1 cellular context compared by ENCODE assay signal in the genomic region with DNA sequence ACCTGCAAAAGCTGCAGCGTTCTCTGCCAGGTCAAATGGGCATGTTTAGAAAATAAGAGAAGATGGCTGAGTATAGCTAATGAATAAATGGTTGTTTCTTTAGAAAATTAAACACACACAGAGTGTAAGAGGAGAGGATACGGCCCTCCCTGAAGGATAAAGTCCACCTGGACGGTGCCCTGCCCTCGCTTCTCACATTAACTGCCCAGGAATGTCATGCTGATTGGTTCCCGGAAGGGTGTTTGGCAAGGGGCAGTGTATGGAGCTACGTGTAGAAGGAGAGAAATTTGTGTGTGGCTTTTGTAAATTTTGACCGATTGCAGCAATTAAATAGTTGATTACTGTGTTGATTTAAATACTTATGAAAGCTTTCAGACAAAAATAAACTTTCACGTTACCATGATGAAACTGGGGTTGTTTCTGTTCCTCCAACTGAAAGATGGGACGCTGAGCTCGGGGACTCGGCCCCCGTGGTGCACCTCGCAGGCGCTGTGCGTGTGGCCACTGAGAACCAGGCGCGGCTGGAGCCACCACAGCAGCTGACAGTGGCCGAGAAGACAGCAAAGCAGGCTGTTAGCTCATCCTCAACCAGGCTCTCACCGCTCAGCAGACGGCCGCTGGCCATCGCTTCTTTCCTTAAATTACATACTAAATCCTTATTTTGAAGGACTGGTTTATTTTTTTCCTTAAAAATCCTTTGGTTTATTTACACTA.
TF ChIP-seq lines count a peak whose summit lies in the region.

No MANE protein-coding gene starts in this region.

TF ChIP-seq in WTC11, 78 proteins besides CTCF, POLR2A, EP300 and RAD21 (continued from another document):
- no peak for TF ChIP-seq ZNF532 (CRISPR knock-in tag; IDR thresholded peaks at IDR 0.05; ENCODE audit: borderline replicate concordance)
- no peak for TF ChIP-seq GABPB1 (CRISPR knock-in tag; IDR thresholded peaks at IDR 0.05)
- no peak for TF ChIP-seq ZNF138 (CRISPR knock-in tag; conservative IDR thresholded peaks at IDR 0.05)
- no peak for TF ChIP-seq ZMAT4 (CRISPR knock-in tag; IDR thresholded peaks at IDR 0.05)
- TF ChIP-seq SOX15 (CRISPR knock-in tag; IDR thresholded peaks at IDR 0.05) = no peak
- TF ChIP-seq CBFB (CRISPR knock-in tag; IDR thresholded peaks at IDR 0.05; ENCODE audit: low read depth) = no peak
- no peak for TF ChIP-seq SP1 (CRISPR knock-in tag; conservative IDR thresholded peaks at IDR 0.05)
- TF ChIP-seq, protein P1, sequence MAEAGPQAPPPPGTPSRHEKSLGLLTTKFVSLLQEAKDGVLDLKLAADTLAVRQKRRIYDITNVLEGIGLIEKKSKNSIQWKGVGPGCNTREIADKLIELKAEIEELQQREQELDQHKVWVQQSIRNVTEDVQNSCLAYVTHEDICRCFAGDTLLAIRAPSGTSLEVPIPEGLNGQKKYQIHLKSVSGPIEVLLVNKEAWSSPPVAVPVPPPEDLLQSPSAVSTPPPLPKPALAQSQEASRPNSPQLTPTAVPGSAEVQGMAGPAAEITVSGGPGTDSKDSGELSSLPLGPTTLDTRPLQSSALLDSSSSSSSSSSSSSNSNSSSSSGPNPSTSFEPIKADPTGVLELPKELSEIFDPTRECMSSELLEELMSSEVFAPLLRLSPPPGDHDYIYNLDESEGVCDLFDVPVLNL (CRISPR knock-in tag; IDR thresholded peaks at IDR 0.05; ENCODE audit: borderline replicate concordance, low read depth) = no peak
- no peak for TF ChIP-seq ATF1 (CRISPR knock-in tag; IDR thresholded peaks at IDR 0.05)
- TF ChIP-seq MLX (CRISPR knock-in tag; IDR thresholded peaks at IDR 0.05) = no peak
- TF ChIP-seq ZSCAN18 (CRISPR knock-in tag; IDR thresholded peaks at IDR 0.05) = no peak
- no peak for TF ChIP-seq USF2 (CRISPR knock-in tag; IDR thresholded peaks at IDR 0.05)
- no peak for TF ChIP-seq PRRX2 (CRISPR knock-in tag; IDR thresholded peaks at IDR 0.05)
- no peak for TF ChIP-seq MYBL2 (CRISPR knock-in tag; IDR thresholded peaks at IDR 0.05)
- TF ChIP-seq, protein P2, sequence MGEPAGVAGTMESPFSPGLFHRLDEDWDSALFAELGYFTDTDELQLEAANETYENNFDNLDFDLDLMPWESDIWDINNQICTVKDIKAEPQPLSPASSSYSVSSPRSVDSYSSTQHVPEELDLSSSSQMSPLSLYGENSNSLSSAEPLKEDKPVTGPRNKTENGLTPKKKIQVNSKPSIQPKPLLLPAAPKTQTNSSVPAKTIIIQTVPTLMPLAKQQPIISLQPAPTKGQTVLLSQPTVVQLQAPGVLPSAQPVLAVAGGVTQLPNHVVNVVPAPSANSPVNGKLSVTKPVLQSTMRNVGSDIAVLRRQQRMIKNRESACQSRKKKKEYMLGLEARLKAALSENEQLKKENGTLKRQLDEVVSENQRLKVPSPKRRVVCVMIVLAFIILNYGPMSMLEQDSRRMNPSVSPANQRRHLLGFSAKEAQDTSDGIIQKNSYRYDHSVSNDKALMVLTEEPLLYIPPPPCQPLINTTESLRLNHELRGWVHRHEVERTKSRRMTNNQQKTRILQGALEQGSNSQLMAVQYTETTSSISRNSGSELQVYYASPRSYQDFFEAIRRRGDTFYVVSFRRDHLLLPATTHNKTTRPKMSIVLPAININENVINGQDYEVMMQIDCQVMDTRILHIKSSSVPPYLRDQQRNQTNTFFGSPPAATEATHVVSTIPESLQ (CRISPR knock-in tag; IDR thresholded peaks at IDR 0.05) = no peak
TF ChIP-seq in WTC11: peak in this region for 0.
